In the genomic region with DNA sequence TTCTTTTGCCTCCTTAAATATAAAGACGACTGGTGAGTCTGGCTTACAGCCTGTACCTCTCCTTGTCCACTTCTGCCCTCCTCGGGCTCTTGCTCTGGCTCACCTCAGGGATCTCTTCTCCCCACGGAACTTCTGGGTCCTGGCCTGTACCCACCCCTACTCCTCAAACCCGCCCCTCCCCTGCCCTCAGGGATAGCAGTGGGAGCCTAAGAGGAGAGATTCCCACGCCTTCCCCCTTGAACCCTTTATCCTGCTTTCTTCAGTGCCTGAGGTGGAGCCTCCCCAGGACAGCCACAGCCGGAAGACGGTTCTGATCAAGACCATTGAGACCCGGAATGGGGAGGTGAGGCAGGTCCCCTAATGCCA, we compare ENCODE assay signal across 1 cellular context.
TF ChIP-seq lines count a peak whose summit lies in the region.

No MANE protein-coding gene starts in this region.

TF ChIP-seq in HCT116, 20 proteins besides CTCF, POLR2A, EP300 and RAD21 (continued from another document):
- TF ChIP-seq, protein P1, sequence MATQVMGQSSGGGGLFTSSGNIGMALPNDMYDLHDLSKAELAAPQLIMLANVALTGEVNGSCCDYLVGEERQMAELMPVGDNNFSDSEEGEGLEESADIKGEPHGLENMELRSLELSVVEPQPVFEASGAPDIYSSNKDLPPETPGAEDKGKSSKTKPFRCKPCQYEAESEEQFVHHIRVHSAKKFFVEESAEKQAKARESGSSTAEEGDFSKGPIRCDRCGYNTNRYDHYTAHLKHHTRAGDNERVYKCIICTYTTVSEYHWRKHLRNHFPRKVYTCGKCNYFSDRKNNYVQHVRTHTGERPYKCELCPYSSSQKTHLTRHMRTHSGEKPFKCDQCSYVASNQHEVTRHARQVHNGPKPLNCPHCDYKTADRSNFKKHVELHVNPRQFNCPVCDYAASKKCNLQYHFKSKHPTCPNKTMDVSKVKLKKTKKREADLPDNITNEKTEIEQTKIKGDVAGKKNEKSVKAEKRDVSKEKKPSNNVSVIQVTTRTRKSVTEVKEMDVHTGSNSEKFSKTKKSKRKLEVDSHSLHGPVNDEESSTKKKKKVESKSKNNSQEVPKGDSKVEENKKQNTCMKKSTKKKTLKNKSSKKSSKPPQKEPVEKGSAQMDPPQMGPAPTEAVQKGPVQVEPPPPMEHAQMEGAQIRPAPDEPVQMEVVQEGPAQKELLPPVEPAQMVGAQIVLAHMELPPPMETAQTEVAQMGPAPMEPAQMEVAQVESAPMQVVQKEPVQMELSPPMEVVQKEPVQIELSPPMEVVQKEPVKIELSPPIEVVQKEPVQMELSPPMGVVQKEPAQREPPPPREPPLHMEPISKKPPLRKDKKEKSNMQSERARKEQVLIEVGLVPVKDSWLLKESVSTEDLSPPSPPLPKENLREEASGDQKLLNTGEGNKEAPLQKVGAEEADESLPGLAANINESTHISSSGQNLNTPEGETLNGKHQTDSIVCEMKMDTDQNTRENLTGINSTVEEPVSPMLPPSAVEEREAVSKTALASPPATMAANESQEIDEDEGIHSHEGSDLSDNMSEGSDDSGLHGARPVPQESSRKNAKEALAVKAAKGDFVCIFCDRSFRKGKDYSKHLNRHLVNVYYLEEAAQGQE (IDR thresholded peaks at IDR 0.05; ENCODE audit: low read depth): no peak
- TF ChIP-seq ELF1 (IDR thresholded peaks at IDR 0.05; ENCODE audit: borderline replicate concordance, low read depth): no peak
- no peak for TF ChIP-seq CBX3 (IDR thresholded peaks at IDR 0.05; ENCODE audit: low read depth)
- TF ChIP-seq FOSL1 (IDR thresholded peaks at IDR 0.05; ENCODE audit: low read depth): no peak
- TF ChIP-seq SP1 (IDR thresholded peaks at IDR 0.05; ENCODE audit: low read depth): no peak
- no peak for TF ChIP-seq YY1 (IDR thresholded peaks at IDR 0.05; ENCODE audit: extremely low read depth, insufficient replicate concordance, low read depth, low read length)
- no peak for TF ChIP-seq SRF (IDR thresholded peaks at IDR 0.05; ENCODE audit: low read depth)
- TF ChIP-seq ZNF274 (IDR thresholded peaks at IDR 0.05; ENCODE audit: low read depth, low read length): no peak
- TF ChIP-seq TCF7L2 (IDR thresholded peaks at IDR 0.05; ENCODE audit: borderline replicate concordance, extremely low read depth, insufficient read depth, insufficient read length): no peak
- no peak for TF ChIP-seq JUND (IDR thresholded peaks at IDR 0.05)
- no peak for TF ChIP-seq POLR2AphosphoS5 (IDR thresholded peaks at IDR 0.05; ENCODE audit: low read depth, low read length)
- TF ChIP-seq ZFX (IDR thresholded peaks at IDR 0.05): no peak
